In genomic region chrX:3380603-3381002, GRCh38 we compare ENCODE assay signal across 39 cellular contexts. TPM values are rescaled to one million over a fixed set of nuclear protein-coding genes. Genes with fewer than 3 reads are reported as not detected.
"Had no signal": no experiment of that assay in that cellular context is flagged by ENCODE, and none has a peak within 500 bp of the region (broad histone marks: within the 10 kb centered on the region; RNA-seq: fewer than 3 reads in every experiment).

No MANE protein-coding gene starts in this region.

- H3K4me3 Mint-ChIP-seq: activated naive CD4-positive, alpha-beta T cell treated with anti-CD3 and anti-CD28 coated beads for 36 hours; activated naive CD4-positive, alpha-beta T cell treated with anti-CD3 and anti-CD28 coated beads, Interleukin-2, amount 10 ng/mL, durations not matched to agents 7 days and 5 days; activated naive CD4-positive, alpha-beta T cell treated with anti-CD3 and anti-CD28 coated beads, Interleukin-2, amount 50 U/mL, for 24 hours; activated naive CD8-positive, alpha-beta T cell; activated naive CD8-positive, alpha-beta T cell treated with anti-CD3 and anti-CD28 coated beads for 36 hours; activated naive CD8-positive, alpha-beta T cell treated with anti-CD3 and anti-CD28 coated beads, Interleukin-2, amount 10 ng/mL, durations not matched to agents 7 days and 5 days; activated naive CD8-positive, alpha-beta T cell treated with anti-CD3 and anti-CD28 coated beads, Interleukin-2, amount 50 U/mL, for 24 hours; activated T-cell treated with anti-CD3 and anti-CD28 coated beads, Interleukin-2, amount 50 U/mL, for 24 hours; activated T-cell treated with anti-CD3 and anti-CD28 coated beads, Interleukin-2, amount 50 U/mL, for 4 hours; activated T-cell treated with anti-CD3 and anti-CD28 coated beads, Interleukin-2, amount 50 U/mL, for 72 hours; activated T-helper 1 cell treated with anti-CD3 and anti-CD28 coated beads, Interleukin-12 subunit alpha, Interleukin-12 subunit beta, Interleukin-2, Interleukin-4 antibody, amounts not matched to agents 30 ng/mL and 10 ng/mL and 1 ng/mL, durations not matched to agents 14 hours and 24 hours and 36 hours; activated T-helper 17 cell treated with anti-CD3 and anti-CD28 coated beads, Interleukin-2, amount 50 U/mL, for 72 hours; brain; central memory CD8-positive, alpha-beta T cell had no signal

- H3K36me3 Mint-ChIP-seq: activated naive CD4-positive, alpha-beta T cell treated with anti-CD3 and anti-CD28 coated beads, Interleukin-2, amount 10 ng/mL, durations not matched to agents 7 days and 5 days; activated naive CD4-positive, alpha-beta T cell treated with anti-CD3 and anti-CD28 coated beads, Interleukin-2, amount 50 U/mL, for 24 hours; activated naive CD4-positive, alpha-beta T cell treated with anti-CD3 and anti-CD28 coated beads, Interleukin-2, amount 50 U/mL, for 72 hours; activated naive CD8-positive, alpha-beta T cell; activated naive CD8-positive, alpha-beta T cell treated with anti-CD3 and anti-CD28 coated beads for 36 hours; activated naive CD8-positive, alpha-beta T cell treated with anti-CD3 and anti-CD28 coated beads, Interleukin-2, amount 10 ng/mL, durations not matched to agents 7 days and 5 days; brain had no signal

- FAIRE-seq: bronchial epithelial cell had no signal

- H3K27me3 Mint-ChIP-seq: activated naive CD4-positive, alpha-beta T cell treated with anti-CD3 and anti-CD28 coated beads, Interleukin-2, amount 10 ng/mL, durations not matched to agents 7 days and 5 days; activated naive CD4-positive, alpha-beta T cell treated with anti-CD3 and anti-CD28 coated beads, Interleukin-2, amount 50 U/mL, for 24 hours; activated naive CD8-positive, alpha-beta T cell; activated naive CD8-positive, alpha-beta T cell treated with anti-CD3 and anti-CD28 coated beads for 36 hours; activated naive CD8-positive, alpha-beta T cell treated with anti-CD3 and anti-CD28 coated beads, Interleukin-2, amount 10 ng/mL, durations not matched to agents 7 days and 5 days; activated naive CD8-positive, alpha-beta T cell treated with anti-CD3 and anti-CD28 coated beads, Interleukin-2, amount 50 U/mL, for 24 hours; activated T-cell treated with anti-CD3 and anti-CD28 coated beads, Interleukin-2, amount 50 U/mL, for 24 hours; activated T-helper 17 cell treated with anti-CD3 and anti-CD28 coated beads, Interleukin-2, amount 50 U/mL, for 72 hours; central memory CD8-positive, alpha-beta T cell had no signal

- H3K4me3 ChIP-seq: adrenal gland, ascending aorta, body of pancreas, breast epithelium, cardiac muscle cell had no signal

- H3K9me3 ChIP-seq: adrenal gland, ascending aorta, body of pancreas, breast epithelium had no signal

- H3K27me3 ChIP-seq: adrenal gland, ascending aorta, body of pancreas, brain microvascular endothelial cell, breast epithelium, cardiac muscle cell had no signal

- H3K27ac ChIP-seq: adrenal gland, ascending aorta, body of pancreas, brain microvascular endothelial cell, breast epithelium, cardiac muscle cell had no signal

- H3K4me1 ChIP-seq: adrenal gland, ascending aorta, body of pancreas, breast epithelium had no signal

- ATAC-seq: activated naive CD4-positive, alpha-beta T cell treated with anti-CD3 and anti-CD28 coated beads, Interleukin-2, amount 50 U/mL, for 72 hours; activated naive CD8-positive, alpha-beta T cell treated with anti-CD3 and anti-CD28 coated beads, Interleukin-2, amount 50 U/mL, for 24 hours; activated T-cell treated with anti-CD3 and anti-CD28 coated beads, Interleukin-2, amount 50 U/mL, for 4 hours; activated T-cell treated with anti-CD3 and anti-CD28 coated beads, Interleukin-2, amount 50 U/mL, for 72 hours; activated T-helper 17 cell treated with anti-CD3 and anti-CD28 coated beads, Interleukin-2, amount 50 U/mL, for 72 hours; body of pancreas had no signal

- DNase-seq: activated effector memory CD4-positive, alpha-beta T cell treated with anti-CD3 and anti-CD28 coated beads, Interleukin-2, amount 50 U/mL, for 16 hours; activated effector memory CD4-positive, alpha-beta T cell treated with Interleukin-2 at 50 U/mL for 16 hours; activated gamma-delta T cell; activated gamma-delta T cell treated with Interleukin-2 at 50 U/mL for 16 hours; activated naive CD4-positive, alpha-beta T cell; activated naive CD4-positive, alpha-beta T cell treated with anti-CD3 and anti-CD28 coated beads for 36 hours; activated naive CD4-positive, alpha-beta T cell treated with anti-CD3 and anti-CD28 coated beads, Interleukin-2, amount 10 ng/mL, durations not matched to agents 7 days and 5 days; activated naive CD4-positive, alpha-beta T cell treated with anti-CD3 and anti-CD28 coated beads, Interleukin-2, amount 50 U/mL, for 16 hours; activated naive CD4-positive, alpha-beta T cell treated with Interleukin-2 at 50 U/mL for 16 hours; activated naive CD8-positive, alpha-beta T cell treated with anti-CD3 and anti-CD28 coated beads for 36 hours; activated naive CD8-positive, alpha-beta T cell treated with anti-CD3 and anti-CD28 coated beads, Interleukin-2, amount 10 ng/mL, durations not matched to agents 7 days and 5 days; activated naive CD8-positive, alpha-beta T cell treated with anti-CD3 and anti-CD28 coated beads, Interleukin-2, amount 50 U/mL, for 24 hours; activated T-cell treated with anti-CD3 and anti-CD28 coated beads, Interleukin-2, amount 50 U/mL, for 1 hour; activated T-cell treated with anti-CD3 and anti-CD28 coated beads, Interleukin-2, amount 50 U/mL, for 24 hours; activated T-cell treated with anti-CD3 and anti-CD28 coated beads, Interleukin-2, amount 50 U/mL, for 4 hours; activated T-cell treated with anti-CD3 and anti-CD28 coated beads, Interleukin-2, amount 50 U/mL, for 48 hours; activated T-cell treated with anti-CD3 and anti-CD28 coated beads, Interleukin-2, amount 50 U/mL, for 72 hours; adrenal gland; amniotic stem cell; amygdala; anterior cingulate cortex; aorta; body of pancreas; brain microvascular endothelial cell; caudate nucleus; central memory CD4-positive, alpha-beta T cell; cerebellar nuclear complex had no signal

- H3K36me3 ChIP-seq: adrenal gland, ascending aorta, brain microvascular endothelial cell, breast epithelium, cardiac muscle cell had no signal

- H3K4me1 Mint-ChIP-seq: activated naive CD4-positive, alpha-beta T cell treated with anti-CD3 and anti-CD28 coated beads, Interleukin-2, amount 10 ng/mL, durations not matched to agents 7 days and 5 days; activated naive CD4-positive, alpha-beta T cell treated with anti-CD3 and anti-CD28 coated beads, Interleukin-2, amount 50 U/mL, for 24 hours; activated naive CD8-positive, alpha-beta T cell treated with anti-CD3 and anti-CD28 coated beads for 36 hours; activated naive CD8-positive, alpha-beta T cell treated with anti-CD3 and anti-CD28 coated beads, Interleukin-2, amount 10 ng/mL, durations not matched to agents 7 days and 5 days; activated naive CD8-positive, alpha-beta T cell treated with anti-CD3 and anti-CD28 coated beads, Interleukin-2, amount 50 U/mL, for 24 hours; activated T-helper 17 cell treated with anti-CD3 and anti-CD28 coated beads, Interleukin-2, amount 50 U/mL, for 72 hours; brain; central memory CD8-positive, alpha-beta T cell had no signal

- H3K9me3 Mint-ChIP-seq: activated naive CD4-positive, alpha-beta T cell treated with anti-CD3 and anti-CD28 coated beads for 36 hours; activated naive CD4-positive, alpha-beta T cell treated with anti-CD3 and anti-CD28 coated beads, Interleukin-2, amount 50 U/mL, for 24 hours; activated T-cell treated with anti-CD3 and anti-CD28 coated beads, Interleukin-2, amount 50 U/mL, for 4 hours had no signal

- H3K27ac Mint-ChIP-seq: activated naive CD4-positive, alpha-beta T cell treated with anti-CD3 and anti-CD28 coated beads for 36 hours; activated naive CD4-positive, alpha-beta T cell treated with anti-CD3 and anti-CD28 coated beads, Interleukin-2, amount 10 ng/mL, durations not matched to agents 7 days and 5 days; activated naive CD4-positive, alpha-beta T cell treated with anti-CD3 and anti-CD28 coated beads, Interleukin-2, amount 50 U/mL, for 24 hours; activated naive CD4-positive, alpha-beta T cell treated with anti-CD3 and anti-CD28 coated beads, Interleukin-2, amount 50 U/mL, for 72 hours; activated naive CD8-positive, alpha-beta T cell; activated naive CD8-positive, alpha-beta T cell treated with anti-CD3 and anti-CD28 coated beads for 36 hours; activated naive CD8-positive, alpha-beta T cell treated with anti-CD3 and anti-CD28 coated beads, Interleukin-2, amount 10 ng/mL, durations not matched to agents 7 days and 5 days; activated naive CD8-positive, alpha-beta T cell treated with anti-CD3 and anti-CD28 coated beads, Interleukin-2, amount 50 U/mL, for 24 hours; activated T-cell treated with anti-CD3 and anti-CD28 coated beads, Interleukin-2, amount 50 U/mL, for 24 hours; activated T-cell treated with anti-CD3 and anti-CD28 coated beads, Interleukin-2, amount 50 U/mL, for 72 hours; activated T-helper 1 cell treated with anti-CD3 and anti-CD28 coated beads, Interleukin-12 subunit alpha, Interleukin-12 subunit beta, Interleukin-2, Interleukin-4 antibody, amounts not matched to agents 30 ng/mL and 10 ng/mL and 1 ng/mL, durations not matched to agents 14 hours and 24 hours and 36 hours; activated T-helper 17 cell treated with anti-CD3 and anti-CD28 coated beads, Interleukin-2, amount 50 U/mL, for 72 hours; activated T-helper 2 cell treated with anti-CD3 and anti-CD28 coated beads, Interferon-gamma antibody, Interleukin-2, Interleukin-4, amounts not matched to agents 10 μg/mL and 5 μg/mL and 100 μg/mL, durations not matched to agents 14 hours and 24 hours and 36 hours; brain had no signal

RNA-seq across cellular contexts. Expression of gene MXRA5, which starts 34.2 kb away (rescaled TPM):
- total RNA-seq: activated naive CD4-positive, alpha-beta T cell treated with anti-CD3 and anti-CD28 coated beads for 36 hours; activated naive CD4-positive, alpha-beta T cell treated with anti-CD3 and anti-CD28 coated beads, Interleukin-2, amount 50 U/mL, for 72 hours; activated naive CD8-positive, alpha-beta T cell treated with anti-CD3 and anti-CD28 coated beads for 36 hours; activated naive CD8-positive, alpha-beta T cell treated with anti-CD3 and anti-CD28 coated beads, Interleukin-2, amount 10 ng/mL, durations not matched to agents 7 days and 5 days; activated T-cell treated with anti-CD3 and anti-CD28 coated beads, Interleukin-2, amount 50 U/mL, for 72 hours; activated T-helper 1 cell treated with anti-CD3 and anti-CD28 coated beads, Interleukin-12 subunit alpha, Interleukin-12 subunit beta, Interleukin-2, Interleukin-4 antibody, amounts not matched to agents 30 ng/mL and 10 ng/mL and 1 ng/mL, durations not matched to agents 14 hours and 24 hours and 36 hours; activated T-helper 17 cell treated with anti-CD3 and anti-CD28 coated beads, Interleukin-2, amount 50 U/mL, for 72 hours; activated T-helper 2 cell treated with anti-CD3 and anti-CD28 coated beads, Interferon-gamma antibody, Interleukin-2, Interleukin-4, amounts not matched to agents 10 μg/mL and 5 μg/mL and 100 μg/mL, durations not matched to agents 14 hours and 24 hours and 36 hours had no signal
